8 cellular contexts compared by ENCODE assay signal in the genomic region with DNA sequence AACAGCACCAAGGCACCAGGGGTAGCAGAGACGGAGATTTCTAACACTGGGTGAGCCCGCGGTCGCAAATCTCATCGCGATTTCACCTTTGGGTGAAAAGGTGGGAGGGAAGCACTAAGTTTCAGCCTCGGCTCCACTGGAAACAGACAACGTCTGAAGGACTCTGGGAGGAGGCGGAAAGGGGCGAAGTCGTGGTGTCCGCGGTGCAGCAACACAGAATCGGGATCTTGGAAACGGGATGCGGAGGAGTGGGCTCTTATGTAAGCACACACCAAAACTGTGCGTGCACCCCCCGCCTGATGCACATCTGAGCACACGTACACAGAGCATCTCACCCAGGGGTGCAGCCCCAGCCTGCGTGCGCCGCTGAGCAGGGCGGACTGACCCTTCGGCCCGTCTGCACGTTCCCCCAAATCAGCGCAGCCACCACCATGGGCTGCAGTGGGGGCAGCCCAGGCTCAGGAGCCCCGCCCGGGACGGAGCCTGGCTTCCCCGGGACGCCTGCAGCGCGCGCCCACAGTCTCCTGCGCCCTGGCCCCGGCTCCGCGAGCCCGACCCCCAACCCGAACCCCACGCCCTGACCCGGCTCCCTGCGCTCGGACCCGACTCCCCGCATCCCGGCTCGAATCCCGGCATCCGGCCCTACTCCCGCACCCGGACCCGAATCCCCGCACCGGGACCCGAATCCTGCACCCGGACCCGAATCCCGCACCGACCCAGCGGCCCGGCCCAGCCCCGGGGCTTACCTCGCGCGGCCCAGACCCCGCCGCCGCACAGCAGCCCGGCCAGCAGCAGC. TPM values are rescaled to one million over a fixed set of nuclear protein-coding genes. Genes with fewer than 3 reads are reported as not detected.
DNase-seq lines count a peak whose midpoint lies in the region; ATAC-seq, FAIRE-seq and TF ChIP-seq lines count a peak whose summit lies in the region.

No MANE protein-coding gene starts in this region.

- H3K9me3 Mint-ChIP-seq in effector memory CD8-positive, alpha-beta T cell = no peaks in the 10 kb centered on the region

- intact Hi-C loops in tibial artery (cut with DNase I; ENCODE audit: low total_unique reads) = no loop called here

- H3K9ac ChIP-seq in mucosa of rectum (ENCODE audit: low read depth in 1 of 2, low read length in 2 of 2) = peak overlapping the region; percentile 88 to 93

- H3K4me3 ChIP-seq in WERI-Rb-1 (ENCODE audit: low read depth, low read length) (peak overlapping the region; percentile 97), mucosa of rectum (ENCODE audit: low read length in 2 of 2) (peak overlapping the region; percentile 87 to 94), tibial artery (peak overlapping the region; percentile 74 to 80)

- H3K27ac ChIP-seq in WERI-Rb-1 (peak overlapping the region; percentile 90), mucosa of rectum (ENCODE audit: low read depth in 2 of 2, low read length in 2 of 2) (peak overlapping the region; percentile 86 to 91), tibial artery (peak overlapping the region; percentile 87 to 93)

- H3K4me1 Mint-ChIP-seq in effector memory CD8-positive, alpha-beta T cell (ENCODE audit: low read depth in 2 of 2) = peaks cover 29 to 33% of the 10 kb centered on the region in 2 donors

- H3K9me3 ChIP-seq in WERI-Rb-1 (ENCODE audit: severe bottlenecking) = no peaks in the 10 kb centered on the region
- no peaks in the 10 kb centered on the region for H3K9me3 ChIP-seq in mucosa of rectum (ENCODE audit: control insufficient read depth in 2 of 2, low read length in 2 of 2)
- H3K9me3 ChIP-seq in tibial artery = no peaks in the 10 kb centered on the region

- H3K27me3 ChIP-seq in WERI-Rb-1 (ENCODE audit: insufficient read depth, low read depth, severe bottlenecking) (no peaks in the 10 kb centered on the region), mucosa of rectum (ENCODE audit: control insufficient read depth in 2 of 2, insufficient read depth in 2 of 2, low read length in 2 of 2) (no peaks in the 10 kb centered on the region), tibial artery (no peaks in the 10 kb centered on the region)

- H3K4me3 Mint-ChIP-seq in effector memory CD8-positive, alpha-beta T cell = peak overlapping the region; percentile 88 to 89

- H3K4me1 ChIP-seq in mucosa of rectum (ENCODE audit: control insufficient read depth in 2 of 2, insufficient read depth in 2 of 2, low read length in 2 of 2) (peaks cover 29 to 34% of the 10 kb centered on the region in 2 donors), tibial artery (peaks cover 7 to 33% (median 21%) of the 10 kb centered on the region in 4 donors)

- H3K36me3 ChIP-seq in WERI-Rb-1 (peaks cover 19% of the 10 kb centered on the region), mucosa of rectum (ENCODE audit: control insufficient read depth in 2 of 2, insufficient read depth in 2 of 2, low read length in 2 of 2) (no peaks in the 10 kb centered on the region), tibial artery (no peaks in the 10 kb centered on the region)

- no peaks in the 10 kb centered on the region for H3K27me3 Mint-ChIP-seq in effector memory CD8-positive, alpha-beta T cell

- no peak for FAIRE-seq in frontal cortex (lab: Jason Lieb, UNC)

- TF ChIP-seq CTCF in WERI-Rb-1 (IDR thresholded peaks at IDR 0.05; ENCODE audit: low read depth, low read length) (no peak), tibial artery (IDR thresholded peaks at IDR 0.05) (no peak)

- peak overlapping the region; percentile 76 to 88 for H3K27ac Mint-ChIP-seq in effector memory CD8-positive, alpha-beta T cell

- DNase-seq in GM03348 (ENCODE audit: low spot score) = peak; percentile 58
- DNase-seq in WERI-Rb-1 = no peak
- peak in 2 of 3 experiments; percentile 20 to 25 for DNase-seq in effector memory CD8-positive, alpha-beta T cell
- no peak for DNase-seq in tibial artery
- DNase-seq in iPS-NIHi7 (ENCODE audit: extremely low spot score) = no peak
- DNase-seq in frontal cortex (ENCODE audit: low spot score in 2 of 2) = no peak

- peak; percentile 27 for ATAC-seq in HG03159 (IDR thresholded peaks at IDR 0.05; ENCODE audit: unreplicated experiment)
- ATAC-seq in effector memory CD8-positive, alpha-beta T cell (replicated peaks) = peak; percentile 16

- H3K36me3 Mint-ChIP-seq in effector memory CD8-positive, alpha-beta T cell (ENCODE audit: insufficient read depth) = peaks cover 11% of the 10 kb centered on the region

RNA-seq across cellular contexts. Expression of a gene that starts 0.7 kb away (rescaled TPM):
- total RNA-seq in frontal cortex = 143 TPM

Comparison
In these comparisons a context has a peak if more than half of its experiments do, and no peak if none do; other contexts are left out.
1. DNase-seq: peak in GM03348 (single experiment) and effector memory CD8-positive, alpha-beta T cell (2 of 3); none in WERI-Rb-1 (single experiment), tibial artery (0 of 2), iPS-NIHi7 (single experiment) and frontal cortex (0 of 2).
2. Peak in every context shown above with its lines, with median percentiles within 50 percentile points of each other: H3K27ac ChIP-seq and H3K4me3 ChIP-seq.